Comparison of ENCODE assay signal across 17 cellular contexts in the genomic region with DNA sequence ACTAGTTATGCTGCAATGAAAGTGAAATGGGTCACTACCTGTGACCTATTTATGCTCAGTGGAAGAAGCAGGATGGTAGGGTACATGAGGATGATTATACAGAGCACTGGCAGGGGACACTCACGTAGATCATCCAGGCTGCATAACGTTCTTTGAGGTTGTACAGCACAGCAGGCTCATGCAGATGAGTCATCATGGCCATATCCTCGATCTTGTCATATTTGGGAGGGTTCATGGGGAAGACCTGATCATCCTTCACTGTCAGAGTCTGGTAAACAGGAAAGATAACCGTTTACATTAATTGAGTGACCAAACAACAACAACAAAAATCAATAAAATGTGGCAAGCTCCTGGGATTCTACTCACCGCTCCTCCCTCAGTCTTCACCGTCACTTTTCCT. TPM values are rescaled to one million over a fixed set of nuclear protein-coding genes. Genes with fewer than 3 reads are reported as not detected.
"Had no signal": no experiment of that assay in that cellular context is flagged by ENCODE, and none has a peak within 500 bp of the region (broad histone marks: within the 10 kb centered on the region; RNA-seq: fewer than 3 reads in every experiment).

No MANE protein-coding gene starts in this region.

- H3K36me3 Mint-ChIP-seq: activated naive CD4-positive, alpha-beta T cell treated with anti-CD3 and anti-CD28 coated beads, Interleukin-2, amount 50 U/mL, for 72 hours; memory B cell had no signal

- H3K27me3 ChIP-seq: breast epithelium, thyroid gland, vagina had no signal

- H3K27ac ChIP-seq: breast epithelium, esophagus squamous epithelium, gastroesophageal sphincter, left ventricle myocardium inferior, pancreas, thyroid gland, vagina had no signal

- H3K9me3 ChIP-seq: breast epithelium, esophagus squamous epithelium, gastroesophageal sphincter, pancreas, thyroid gland, vagina had no signal

- ATAC-seq: activated naive CD4-positive, alpha-beta T cell treated with anti-CD3 and anti-CD28 coated beads, Interleukin-2, amount 50 U/mL, for 72 hours; activated T-cell treated with anti-CD3 and anti-CD28 coated beads, Interleukin-2, amount 50 U/mL, for 4 hours; gastroesophageal sphincter; pancreas; T-helper 17 cell had no signal

- H3K36me3 ChIP-seq: breast epithelium, esophagus squamous epithelium, gastroesophageal sphincter, left ventricle myocardium inferior, pancreas, thyroid gland, vagina had no signal

- H3K27ac Mint-ChIP-seq: activated B cell treated with CpG ODN at 0.5 μM for 24 hours; activated naive CD4-positive, alpha-beta T cell treated with anti-CD3 and anti-CD28 coated beads, Interleukin-2, amount 50 U/mL, for 72 hours; memory B cell; T-helper 17 cell had no signal

- H3K4me3 ChIP-seq: breast epithelium, esophagus squamous epithelium, gastroesophageal sphincter, left ventricle myocardium inferior, pancreas, smooth muscle cell, thyroid gland, vagina had no signal

- H3K4me3 Mint-ChIP-seq: activated B cell treated with CpG ODN at 0.5 μM for 24 hours; activated T-cell treated with anti-CD3 and anti-CD28 coated beads, Interleukin-2, amount 50 U/mL, for 4 hours; memory B cell; T-helper 17 cell had no signal

- H3K4me1 Mint-ChIP-seq: activated B cell treated with CpG ODN at 0.5 μM for 24 hours, memory B cell, T-helper 17 cell had no signal

- DNase-seq: activated B cell treated with CpG ODN at 0.5 μM for 24 hours; activated effector memory CD4-positive, alpha-beta T cell treated with anti-CD3 and anti-CD28 coated beads, Interleukin-2, amount 50 U/mL, for 16 hours; activated T-cell treated with anti-CD3 and anti-CD28 coated beads, Interleukin-2, amount 50 U/mL, for 4 hours; esophagus squamous epithelium; kidney; left ventricle myocardium inferior; pancreas; retina; T-helper 17 cell; thyroid gland had no signal

- H3K27me3 Mint-ChIP-seq: T-helper 17 cell had no signal

- H3K4me2 ChIP-seq: smooth muscle cell had no signal

- H3K4me1 ChIP-seq: breast epithelium, esophagus squamous epithelium, gastroesophageal sphincter, left ventricle myocardium inferior, pancreas, thyroid gland, vagina had no signal

- H3K9me3 Mint-ChIP-seq: activated naive CD4-positive, alpha-beta T cell treated with anti-CD3 and anti-CD28 coated beads, Interleukin-2, amount 50 U/mL, for 72 hours; activated T-cell treated with anti-CD3 and anti-CD28 coated beads, Interleukin-2, amount 50 U/mL, for 4 hours; memory B cell had no signal

RNA-seq across cellular contexts. Expression of a gene that starts 2.1 kb away (rescaled TPM):
- total RNA-seq: activated B cell treated with CpG ODN at 0.5 μM for 24 hours; activated naive CD4-positive, alpha-beta T cell treated with anti-CD3 and anti-CD28 coated beads, Interleukin-2, amount 50 U/mL, for 72 hours; activated T-cell treated with anti-CD3 and anti-CD28 coated beads, Interleukin-2, amount 50 U/mL, for 4 hours; esophagus squamous epithelium; kidney; pancreas; smooth muscle cell; T-helper 17 cell; thyroid gland; vagina had no signal
- polyA plus RNA-seq: smooth muscle cell had no signal

RNA-seq across cellular contexts. Expression of a gene that starts 29.0 kb away (rescaled TPM):
- total RNA-seq: activated B cell treated with CpG ODN at 0.5 μM for 24 hours; activated naive CD4-positive, alpha-beta T cell treated with anti-CD3 and anti-CD28 coated beads, Interleukin-2, amount 50 U/mL, for 72 hours; activated T-cell treated with anti-CD3 and anti-CD28 coated beads, Interleukin-2, amount 50 U/mL, for 4 hours; esophagus squamous epithelium; kidney; pancreas; smooth muscle cell; T-helper 17 cell; vagina had no signal
- polyA plus RNA-seq: neural cell, smooth muscle cell had no signal
